Comparison of ENCODE assay signal across 11 cellular contexts in the genomic region with DNA sequence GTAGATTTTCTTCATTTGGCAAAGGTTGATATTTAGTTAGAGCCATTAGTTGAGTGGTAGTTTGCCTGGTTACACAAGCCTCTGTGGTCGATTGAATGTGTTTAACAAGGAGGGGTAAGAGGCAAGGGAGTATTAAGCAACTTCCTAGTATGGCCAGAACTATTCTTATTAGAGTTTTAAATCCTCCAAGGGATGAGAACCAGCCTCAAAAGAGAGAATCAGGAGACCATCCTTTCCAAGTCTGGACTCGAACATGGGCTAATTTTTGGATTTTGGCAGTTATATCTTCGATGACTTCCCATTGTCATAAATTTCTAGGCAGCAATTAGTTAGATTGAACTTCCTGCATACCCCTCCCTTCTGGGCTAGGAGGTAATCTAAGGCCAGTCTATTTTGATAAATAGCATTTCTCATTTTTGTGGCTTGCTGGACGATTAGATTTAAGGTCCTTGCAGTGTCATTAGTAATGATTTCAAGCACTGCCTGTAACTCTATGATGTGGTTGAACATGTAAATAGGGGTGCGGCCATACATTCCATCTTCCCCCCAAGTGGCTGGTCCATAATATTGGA.
A peak's percentile ranks its signal among the peaks of the same experiment; 100 is the strongest.
DNase-seq lines count a peak whose midpoint lies in the region; ATAC-seq and TF ChIP-seq lines count a peak whose summit lies in the region.
"Had no signal": no experiment of that assay in that cellular context is flagged by ENCODE, and none has a peak within 500 bp of the region (broad histone marks: within the 10 kb centered on the region; RNA-seq: fewer than 3 reads in every experiment).

No MANE protein-coding gene starts in this region.

- peak; percentile 52 to 69 for ATAC-seq in lower lobe of right lung
- ATAC-seq in HG03439 (IDR thresholded peaks at IDR 0.05; ENCODE audit: unreplicated experiment), result no peak
- ATAC-seq: A549 had no signal

- H4K20me1 ChIP-seq in mammary epithelial cell (ENCODE audit: insufficient read depth, low read length), result no peaks in the 10 kb centered on the region

- TF ChIP-seq POLR2A in breast epithelium (IDR thresholded peaks at IDR 0.05) (no peak), uterus (IDR thresholded peaks at IDR 0.05) (no peak)

- no peaks in the 10 kb centered on the region for H3K36me3 ChIP-seq in breast epithelium
- no peaks in the 10 kb centered on the region for H3K36me3 ChIP-seq in mammary epithelial cell (ENCODE audit: insufficient read depth, low read length)
- H3K36me3 ChIP-seq in lower lobe of right lung, result no peaks in the 10 kb centered on the region
- H3K36me3 ChIP-seq in uterus, result no peaks in the 10 kb centered on the region

- H3K27ac ChIP-seq in breast epithelium, result peak overlapping the region; percentile 60 to 84
- H3K27ac ChIP-seq in mammary epithelial cell (ENCODE audit: insufficient read depth, low read depth, low read length), result no peak overlapping the region
- peak overlapping the region; percentile 1 to 74 for H3K27ac ChIP-seq in coronary artery
- peak overlapping the region; percentile 50 for H3K27ac ChIP-seq in lower lobe of right lung
- peak overlapping the region; percentile 70 to 72 for H3K27ac ChIP-seq in uterus
- H3K27ac ChIP-seq: A549 had no signal

- TF ChIP-seq CTCF in breast epithelium (IDR thresholded peaks at IDR 0.05) (no peak), mammary epithelial cell (conservative IDR thresholded peaks at IDR 0.05 in 1 of 2, IDR thresholded peaks at IDR 0.05 in 1 of 2; ENCODE audit: extremely low read depth in 1 of 2, insufficient read depth in 1 of 2, low read depth in 1 of 2, low read length in 2 of 2) (no peak), coronary artery (IDR thresholded peaks at IDR 0.05) (no peak), lower lobe of right lung (IDR thresholded peaks at IDR 0.05) (no peak), uterus (IDR thresholded peaks at IDR 0.05) (no peak)

- DNase-seq in breast epithelium (ENCODE audit: low spot score in 2 of 2) (no peak), mammary epithelial cell (no peak), coronary artery (ENCODE audit: low spot score) (no peak), lower lobe of right lung (no peak), uterus (no peak), GM19238 (ENCODE audit: insufficient read length, low spot score) (no peak)
- no peak for DNase-seq in stimulated activated naive CD4-positive, alpha-beta T cell (lab: John Stamatoyannopoulos, UW)
- DNase-seq: Karpas-422, NCI-H510A had no signal

- no peak overlapping the region for H2AFZ ChIP-seq in mammary epithelial cell (ENCODE audit: low read depth, low read length)

- no peak overlapping the region for H3K4me2 ChIP-seq in mammary epithelial cell (ENCODE audit: insufficient read depth, low read depth, low read length)
- H3K4me2 ChIP-seq: A549 had no signal

- no peak overlapping the region for H3K9ac ChIP-seq in mammary epithelial cell (ENCODE audit: insufficient read depth, low read length)

- no peaks in the 10 kb centered on the region for H3K79me2 ChIP-seq in mammary epithelial cell (ENCODE audit: insufficient read depth, low read length)

- H3K27me3 ChIP-seq in breast epithelium (no peaks in the 10 kb centered on the region), mammary epithelial cell (ENCODE audit: insufficient read depth, low read length) (no peaks in the 10 kb centered on the region), lower lobe of right lung (ENCODE audit: low read depth) (no peaks in the 10 kb centered on the region), uterus (no peaks in the 10 kb centered on the region)

- WGBS in mammary epithelial cell (ENCODE audit: low coverage, missing lambda C conversion rate), result 70% methylated on average over 4 of the region's 5 CpGs

- CTCF ChIA-PET in mammary epithelial cell (lab: Charles Lee; ENCODE audit: low non-redundant PET), result no interaction called here

- no TSS peak for BruUV-seq in mammary epithelial cell (replicated peaks; lab: Mats Ljungman, UMichigan)

- H3K4me3 ChIP-seq in breast epithelium, result no peak overlapping the region
- no peak overlapping the region for H3K4me3 ChIP-seq in mammary epithelial cell (replicated peaks in 1 of 3; ENCODE audit: insufficient read depth in 1 of 3, low read depth in 2 of 3, low read length in 3 of 3)
- no peak overlapping the region for H3K4me3 ChIP-seq in coronary artery
- no peak overlapping the region for H3K4me3 ChIP-seq in lower lobe of right lung
- no peak overlapping the region for H3K4me3 ChIP-seq in uterus
- H3K4me3 ChIP-seq: A549 had no signal

- in situ Hi-C loops in mammary epithelial cell (cut with MboI; ENCODE audit: low sequenced_read_pairs in 2 of 2), result no loop called here

- dilution Hi-C loops in mammary epithelial cell (cut with HindIII; ENCODE audit: low sequenced_read_pairs), result no loop called here

- H3K4me1 ChIP-seq in breast epithelium, result no peaks in the 10 kb centered on the region
- H3K4me1 ChIP-seq in mammary epithelial cell (ENCODE audit: insufficient read depth, low read length), result peaks cover 10% of the 10 kb centered on the region
- no peaks in the 10 kb centered on the region for H3K4me1 ChIP-seq in lower lobe of right lung
- no peaks in the 10 kb centered on the region for H3K4me1 ChIP-seq in uterus
- H3K4me1 ChIP-seq: A549 had no signal

- intact Hi-C loops in breast epithelium (cut with DNase I; ENCODE audit: low total_unique reads), result no loop called here
- intact Hi-C loops in mammary epithelial cell (cut with micrococcal nuclease), result no loop called here
- intact Hi-C loops in lower lobe of right lung (cut with DNase I), result no loop called here
- intact Hi-C loops in uterus (cut with DNase I; ENCODE audit: low total_unique reads), result no loop called here

- H3K9me3 ChIP-seq in breast epithelium, result no peaks in the 10 kb centered on the region
- H3K9me3 ChIP-seq in mammary epithelial cell (replicated peaks; ENCODE audit: insufficient read depth, low read length), result no peaks in the 10 kb centered on the region
- no peaks in the 10 kb centered on the region for H3K9me3 ChIP-seq in lower lobe of right lung
- H3K9me3 ChIP-seq in uterus, result no peaks in the 10 kb centered on the region
- H3K9me3 ChIP-seq: A549 had no signal
